8 cellular contexts compared by ENCODE assay signal in genomic region chr6:109007521-109007920, GRCh38.
DNase-seq lines count a peak whose midpoint lies in the region; ATAC-seq, FAIRE-seq and TF ChIP-seq lines count a peak whose summit lies in the region.

No MANE protein-coding gene starts in this region.

- FAIRE-seq in D721Med (lab: Jason Lieb, UNC), result no peak

- ATAC-seq in gastroesophageal sphincter (no peak), foreskin keratinocyte (no peak)

- H3K27me3 Mint-ChIP-seq in activated T-helper 1 cell treated with anti-CD3 and anti-CD28 coated beads, Interleukin-12 subunit alpha, Interleukin-12 subunit beta, Interleukin-2, Interleukin-4 antibody, amounts not matched to agents 30 ng/mL and 10 ng/mL and 1 ng/mL, durations not matched to agents 14 hours and 24 hours and 36 hours (ENCODE audit: insufficient read depth), result no peaks in the 10 kb centered on the region

- no peaks in the 10 kb centered on the region for H3K9me3 Mint-ChIP-seq in activated T-helper 1 cell treated with anti-CD3 and anti-CD28 coated beads, Interleukin-12 subunit alpha, Interleukin-12 subunit beta, Interleukin-2, Interleukin-4 antibody, amounts not matched to agents 30 ng/mL and 10 ng/mL and 1 ng/mL, durations not matched to agents 14 hours and 24 hours and 36 hours

- peaks cover 57% of the 10 kb centered on the region for H4K20me1 ChIP-seq in smooth muscle cell (ENCODE audit: low read depth)

- H3K27ac Mint-ChIP-seq in activated T-helper 1 cell treated with anti-CD3 and anti-CD28 coated beads, Interleukin-12 subunit alpha, Interleukin-12 subunit beta, Interleukin-2, Interleukin-4 antibody, amounts not matched to agents 30 ng/mL and 10 ng/mL and 1 ng/mL, durations not matched to agents 14 hours and 24 hours and 36 hours, result no peak overlapping the region

- intact Hi-C loops in activated T-helper 1 cell treated with anti-CD3 and anti-CD28 coated beads, Interleukin-12 subunit alpha, Interleukin-12 subunit beta, Interleukin-2, Interleukin-4 antibody, amounts not matched to agents 30 ng/mL and 10 ng/mL and 1 ng/mL, durations not matched to agents 14 hours and 24 hours and 36 hours (cut with micrococcal nuclease), result loop anchor here (2.0 to 10.0 kb wide), 5 partner anchors 53 to 1810 kb away; partner anchors contain the start of genes AK9, CDK19, FIG4 and SCML4

- no peaks in the 10 kb centered on the region for H3K36me3 ChIP-seq in HUES6 (ENCODE audit: control insufficient read depth, insufficient read depth, low read length)
- no peaks in the 10 kb centered on the region for H3K36me3 ChIP-seq in gastroesophageal sphincter
- H3K36me3 ChIP-seq in smooth muscle cell (ENCODE audit: low read depth), result no peaks in the 10 kb centered on the region

- no peak overlapping the region for H3K9ac ChIP-seq in HUES6 (ENCODE audit: low read length)
- peak overlapping the region; percentile 84 for H3K9ac ChIP-seq in smooth muscle cell (ENCODE audit: low read depth)

- H3K9me3 ChIP-seq in HUES6 (ENCODE audit: control insufficient read depth, insufficient read depth, low read depth, low read length), result no peaks in the 10 kb centered on the region
- no peaks in the 10 kb centered on the region for H3K9me3 ChIP-seq in gastroesophageal sphincter
- H3K9me3 ChIP-seq in smooth muscle cell (replicated peaks; ENCODE audit: low read depth), result no peaks in the 10 kb centered on the region

- H3K4me1 ChIP-seq in HUES6 (ENCODE audit: control insufficient read depth, insufficient read depth, low read length) (peaks cover 21% of the 10 kb centered on the region), gastroesophageal sphincter (peaks cover 5 to 67% (median 17%) of the 10 kb centered on the region in 3 donors), smooth muscle cell (ENCODE audit: low read depth) (peaks cover 29% of the 10 kb centered on the region), foreskin keratinocyte (peaks cover 21% of the 10 kb centered on the region)

- no peak for TF ChIP-seq EP300 in gastroesophageal sphincter (IDR thresholded peaks at IDR 0.05)

- H3K79me2 ChIP-seq in smooth muscle cell (ENCODE audit: low read depth), result peaks cover 63% of the 10 kb centered on the region

- DNase-seq in activated T-helper 1 cell treated with anti-CD3 and anti-CD28 coated beads, Interleukin-12 subunit alpha, Interleukin-12 subunit beta, Interleukin-2, Interleukin-4 antibody, amounts not matched to agents 30 ng/mL and 10 ng/mL and 1 ng/mL, durations not matched to agents 14 hours and 24 hours and 36 hours (ENCODE audit: low spot score), result no peak
- DNase-seq in smooth muscle cell (lab: John Stamatoyannopoulos, UW; ENCODE audit: unreplicated experiment) (no peak), foreskin keratinocyte (no peak), D721Med (ENCODE audit: insufficient read length, low spot score) (no peak), NCI-H82 (lab: John Stamatoyannopoulos, UW) (no peak)
- DNase-seq in stimulated activated CD4-positive, alpha-beta T cell treated with anti-CD3 and anti-CD28 coated beads, Interleukin-15, amount 100 ng/mL, for 24 hours, result no peak

- H3K27ac ChIP-seq in HUES6 (ENCODE audit: low read depth, low read length) (no peak overlapping the region), gastroesophageal sphincter (peak overlapping the region in 2 of 4 donors; percentile 98 to 99), smooth muscle cell (ENCODE audit: low read depth) (peak overlapping the region; percentile 92), foreskin keratinocyte (no peak overlapping the region)

- H3F3A ChIP-seq in smooth muscle cell (ENCODE audit: low read depth), result no peaks in the 10 kb centered on the region

- no peak for TF ChIP-seq POLR2A in gastroesophageal sphincter (IDR thresholded peaks at IDR 0.05)

- H3K4me2 ChIP-seq in smooth muscle cell, result peak overlapping the region; percentile 96

- H2AFZ ChIP-seq in smooth muscle cell (ENCODE audit: low read depth), result no peak overlapping the region

- H3K27me3 ChIP-seq in HUES6 (ENCODE audit: control insufficient read depth, insufficient read depth, low read length) (no peaks in the 10 kb centered on the region), gastroesophageal sphincter (no peaks in the 10 kb centered on the region), smooth muscle cell (ENCODE audit: low read depth) (no peaks in the 10 kb centered on the region), foreskin keratinocyte (no peaks in the 10 kb centered on the region)

- TF ChIP-seq CTCF in gastroesophageal sphincter (IDR thresholded peaks at IDR 0.05) (no peak), smooth muscle cell (IDR thresholded peaks at IDR 0.05; ENCODE audit: borderline replicate concordance, insufficient read depth, poor library complexity, severe bottlenecking) (no peak), foreskin keratinocyte (conservative IDR thresholded peaks at IDR 0.05) (no peak), D721Med (IDR thresholded peaks at IDR 0.05; ENCODE audit: insufficient read depth, missing control alignments) (no peak)

- H3K36me3 Mint-ChIP-seq in activated T-helper 1 cell treated with anti-CD3 and anti-CD28 coated beads, Interleukin-12 subunit alpha, Interleukin-12 subunit beta, Interleukin-2, Interleukin-4 antibody, amounts not matched to agents 30 ng/mL and 10 ng/mL and 1 ng/mL, durations not matched to agents 14 hours and 24 hours and 36 hours (ENCODE audit: low read depth), result peaks cover 6% of the 10 kb centered on the region

- peak overlapping the region; percentile 96 for H3K4me3 Mint-ChIP-seq in activated T-helper 1 cell treated with anti-CD3 and anti-CD28 coated beads, Interleukin-12 subunit alpha, Interleukin-12 subunit beta, Interleukin-2, Interleukin-4 antibody, amounts not matched to agents 30 ng/mL and 10 ng/mL and 1 ng/mL, durations not matched to agents 14 hours and 24 hours and 36 hours

- H3K4me3 ChIP-seq in HUES6 (ENCODE audit: low read depth, low read length) (peak overlapping the region; percentile 93), gastroesophageal sphincter (peak overlapping the region; percentile 87 to 98), smooth muscle cell (peak overlapping the region; percentile 81)

- peaks cover 31% of the 10 kb centered on the region for H3K4me1 Mint-ChIP-seq in activated T-helper 1 cell treated with anti-CD3 and anti-CD28 coated beads, Interleukin-12 subunit alpha, Interleukin-12 subunit beta, Interleukin-2, Interleukin-4 antibody, amounts not matched to agents 30 ng/mL and 10 ng/mL and 1 ng/mL, durations not matched to agents 14 hours and 24 hours and 36 hours (ENCODE audit: low read depth)

- WGBS in gastroesophageal sphincter (ENCODE audit: low coverage in 1 of 2), 2 donors, result 71 to 84% methylated on average over 3 of the region's 3 CpGs
- WGBS in smooth muscle cell (ENCODE audit: low lambda C conversion rate), result 92% methylated on average over 3 of the region's 3 CpGs
